8 cellular contexts compared by ENCODE assay signal in genomic region chr15:77070500-77071337, GRCh38. TPM values are rescaled to one million over a fixed set of nuclear protein-coding genes. Genes with fewer than 3 reads are reported as not detected.
DNase-seq lines count a peak whose midpoint lies in the region; ATAC-seq and TF ChIP-seq lines count a peak whose summit lies in the region.

TSS of gene TSPAN3 (minus strand) at chr15:77071109. CDS start at chr15:77070954, 155 bp downstream.

- DNase-seq in BE2C (peak; percentile 97), GM19240 (ENCODE audit: insufficient read length, low spot score) (peak; percentile 93), NCI-H524 (lab: John Stamatoyannopoulos, UW) (peak; percentile 87 to 96), chondrocyte (ENCODE audit: low spot score) (peak; percentile 98), kidney epithelial cell (ENCODE audit: low read depth) (peak; percentile 54)
- DNase-seq in activated CD4-positive, alpha-beta T cell treated with anti-CD3 and anti-CD28 coated beads for 36 hours: peak; percentile 95
- peak; percentile 96 for DNase-seq in stimulated activated CD4-positive, alpha-beta T cell treated with anti-CD3 and anti-CD28 coated beads, Interleukin-15, amount 100 ng/mL, for 24 hours

- CTCF ChIA-PET in activated CD4-positive, alpha-beta T cell treated with anti-CD3 and anti-CD28 coated beads for 36 hours (lab: Charles Lee): interaction anchor here (0.7 to 1.0 kb wide), 3 partner anchors 10 to 61 kb away, joined by 3 to 4 read pairs (median 3); no protein-coding TSS in a partner anchor

- no peaks in the 10 kb centered on the region for H3K27me3 Mint-ChIP-seq in activated CD4-positive, alpha-beta T cell treated with anti-CD3 and anti-CD28 coated beads for 36 hours
- no peaks in the 10 kb centered on the region for H3K27me3 Mint-ChIP-seq in chondrocyte (ENCODE audit: low read depth)

- peaks cover 29% of the 10 kb centered on the region for H3K4me1 Mint-ChIP-seq in activated CD4-positive, alpha-beta T cell treated with anti-CD3 and anti-CD28 coated beads for 36 hours
- peaks cover 43% of the 10 kb centered on the region for H3K4me1 Mint-ChIP-seq in chondrocyte (ENCODE audit: low read depth)

- no peaks in the 10 kb centered on the region for H3K9me3 ChIP-seq in BE2C

- peak within 1 kb of the TSS; percentile 65 for H3K27ac Mint-ChIP-seq in activated CD4-positive, alpha-beta T cell treated with anti-CD3 and anti-CD28 coated beads for 36 hours
- peak within 1 kb of the TSS; percentile 90 for H3K27ac Mint-ChIP-seq in chondrocyte (ENCODE audit: unreplicated experiment)

- peak within 1 kb of the TSS; percentile 75 for H3K4me3 Mint-ChIP-seq in activated CD4-positive, alpha-beta T cell treated with anti-CD3 and anti-CD28 coated beads for 36 hours
- peak within 1 kb of the TSS; percentile 79 for H3K4me3 Mint-ChIP-seq in chondrocyte (ENCODE audit: unreplicated experiment)

- H3K27me3 ChIP-seq in BE2C (no peaks in the 10 kb centered on the region), kidney epithelial cell (ENCODE audit: control insufficient read depth, insufficient read depth, low read length) (peaks cover 2% of the 10 kb centered on the region)

- H3K36me3 ChIP-seq in BE2C (peaks cover 28% of the 10 kb centered on the region), kidney epithelial cell (ENCODE audit: control insufficient read depth, insufficient read depth, low read length) (no peaks in the 10 kb centered on the region)

- TF ChIP-seq CTCF in BE2C (IDR thresholded peaks at IDR 0.05; ENCODE audit: low read depth, low read length) (no peak), chondrocyte (IDR thresholded peaks at IDR 0.05) (no peak), kidney epithelial cell (IDR thresholded peaks at IDR 0.05; ENCODE audit: insufficient read depth, low read length, poor library complexity, severe bottlenecking) (no peak)

- POLR2A ChIA-PET in activated CD4-positive, alpha-beta T cell treated with anti-CD3 and anti-CD28 coated beads for 36 hours (lab: Charles Lee): interaction anchor here (0.6 to 1.0 kb wide), 4 partner anchors 10 to 444 kb away, joined by 3 to 5 read pairs (median 4); no protein-coding TSS in a partner anchor

- H3K36me3 Mint-ChIP-seq in activated CD4-positive, alpha-beta T cell treated with anti-CD3 and anti-CD28 coated beads for 36 hours (ENCODE audit: low read depth): peaks cover 5% of the 10 kb centered on the region
- H3K36me3 Mint-ChIP-seq in chondrocyte (ENCODE audit: low read depth): peaks cover 1% of the 10 kb centered on the region

- peaks cover 8% of the 10 kb centered on the region; the same call in 1 of the 2 replicates for H3K4me1 ChIP-seq in BE2C

- no peaks in the 10 kb centered on the region for H3K9me3 Mint-ChIP-seq in activated CD4-positive, alpha-beta T cell treated with anti-CD3 and anti-CD28 coated beads for 36 hours (ENCODE audit: low read depth)
- H3K9me3 Mint-ChIP-seq in chondrocyte (ENCODE audit: low read depth): no peaks in the 10 kb centered on the region

- ATAC-seq in HG03457 (IDR thresholded peaks at IDR 0.05; ENCODE audit: unreplicated experiment): peak; percentile 88
- ATAC-seq in activated CD4-positive, alpha-beta T cell treated with anti-CD3 and anti-CD28 coated beads for 36 hours: peak; percentile 99

- intact Hi-C loops in activated CD4-positive, alpha-beta T cell treated with anti-CD3 and anti-CD28 coated beads for 36 hours (cut with DNase I, micrococcal nuclease): loop anchor here in 1 of 2 experiments (1.0 to 2.0 kb wide), 5 partner anchors 32 to 350 kb away; partner anchors contain the start of genes HMG20A, PEAK1, RCN2 and SCAPER

- peak within 1 kb of the TSS; percentile 72 for H3K4me3 ChIP-seq in BE2C (ENCODE audit: low read depth, low read length)
- peak within 1 kb of the TSS; percentile 74 for H3K4me3 ChIP-seq in kidney epithelial cell (ENCODE audit: low read depth, low read length)

RNA-seq across cellular contexts. Expression of gene TSPAN3, which starts in this region (rescaled TPM):
- 387 TPM for polyA plus RNA-seq in BE2C (2012; ENCODE audit: insufficient read depth, insufficient read length, low read depth)
- 10 to 100 TPM; 26.2 to 28.4 TPM for total RNA-seq in activated CD4-positive, alpha-beta T cell treated with anti-CD3 and anti-CD28 coated beads for 36 hours
- 242 to 333 TPM (median 250 TPM) in 3 replicates for total RNA-seq in chondrocyte
- 198 and 252 TPM in 2 replicates for total RNA-seq in kidney epithelial cell

Comparison
In these comparisons a context has a peak if more than half of its experiments do, and no peak if none do; other contexts are left out.
1. Peak in every context shown above with its lines: DNase-seq, ATAC-seq and H3K4me3 ChIP-seq.